ENCODE assay signal across 20 cellular contexts in genomic region chr10:126431816-126432215, GRCh38. TPM values are rescaled to one million over a fixed set of nuclear protein-coding genes. Genes with fewer than 3 reads are reported as not detected.
"Had no signal": no experiment of that assay in that cellular context is flagged by ENCODE, and none has a peak within 500 bp of the region (broad histone marks: within the 10 kb centered on the region; RNA-seq: fewer than 3 reads in every experiment).

No MANE protein-coding gene starts in this region.

- ATAC-seq: HepG2, K562 had no signal

- H3K4me2 ChIP-seq: KMS-11 had no signal

- DNase-seq: IMR-90, MM.1S, NCI-H1092 treated with DMSO at 0.1 percent for 48 hours, NCI-H1436, NCI-H187, NCI-H2029, NCI-H2081 treated with DMSO at 0.1 percent for 48 hours, NCI-H2227 treated with DMSO at 0.1 percent for 48 hours, NCI-H510A, NCI-H524 treated with DMSO at 0.1 percent for 48 hours, NCI-H69, NCI-H774, Right ventricle myocardium superior, RPMI8226, SIG-M5 had no signal

- H3K4me3 ChIP-seq: K562, SJSA1, SK-N-MC had no signal

- H3K9ac ChIP-seq: KMS-11 had no signal

- H3K9me3 ChIP-seq: SJSA1 had no signal

- H3K27ac ChIP-seq: KMS-11, SJSA1, SK-N-MC had no signal

- H3K36me3 ChIP-seq: SJSA1 had no signal

- H3K27me3 ChIP-seq: SJSA1 had no signal

RNA-seq across cellular contexts. Expression of gene ADAM12, which starts 43.5 kb away (rescaled TPM):
- total RNA-seq: HepG2, K562 had no signal
- polyA plus RNA-seq: HepG2, K562 had no signal
